ENCODE assay signal across 25 cellular contexts in genomic region chr17:70520447-70520846, GRCh38.
"Had no signal": no experiment of that assay in that cellular context is flagged by ENCODE, and none has a peak within 500 bp of the region (broad histone marks: within the 10 kb centered on the region; RNA-seq: fewer than 3 reads in every experiment).

No MANE protein-coding gene starts in this region.

- ATAC-seq: activated CD4-positive, CD25-positive, alpha-beta regulatory T cell treated with anti-CD3 and anti-CD28 coated beads, Interleukin-2, amount 50 U/mL, for 24 hours; activated CD8-positive, alpha-beta memory T cell treated with anti-CD3 and anti-CD28 coated beads, Interleukin-2, amount 10 ng/mL, durations not matched to agents 7 days and 5 days; activated CD8-positive, alpha-beta T cell treated with anti-CD3 and anti-CD28 coated beads for 36 hours; heart left ventricle; lower lobe of right lung; right lobe of liver; stimulated activated effector memory CD8-positive, alpha-beta T cell treated with anti-CD3 and anti-CD28 coated beads, Interleukin-12 subunit alpha, Interleukin-12 subunit beta, amount 100 ng/mL, for 72 hours had no signal

- H3K4me3 Mint-ChIP-seq: activated CD4-positive, alpha-beta T cell treated with anti-CD3 and anti-CD28 coated beads, Interleukin-2, amount 10 ng/mL, durations not matched to agents 7 days and 5 days; activated CD8-positive, alpha-beta memory T cell treated with anti-CD3 and anti-CD28 coated beads, Interleukin-2, amount 10 ng/mL, durations not matched to agents 7 days and 5 days; activated CD8-positive, alpha-beta T cell treated with anti-CD3 and anti-CD28 coated beads for 36 hours; activated naive CD4-positive, alpha-beta T cell treated with anti-CD3 and anti-CD28 coated beads, Interleukin-2, amount 10 ng/mL, durations not matched to agents 7 days and 5 days; endodermal cell; naive B cell; stimulated activated effector memory CD8-positive, alpha-beta T cell treated with anti-CD3 and anti-CD28 coated beads, Interleukin-12 subunit alpha, Interleukin-12 subunit beta, amount 100 ng/mL, for 72 hours had no signal

- H3K9me3 ChIP-seq: heart left ventricle, lower lobe of right lung, right lobe of liver, stomach, suprapubic skin, tibial nerve, vagina had no signal

- H3K27me3 ChIP-seq: heart left ventricle, stomach, suprapubic skin, tibial nerve, vagina had no signal

- DNase-seq: activated CD4-positive, alpha-beta T cell treated with anti-CD3 and anti-CD28 coated beads, Interleukin-2, amount 10 ng/mL, durations not matched to agents 7 days and 5 days; activated CD8-positive, alpha-beta memory T cell treated with anti-CD3 and anti-CD28 coated beads, Interleukin-2, amount 10 ng/mL, durations not matched to agents 7 days and 5 days; activated CD8-positive, alpha-beta T cell treated with anti-CD3 and anti-CD28 coated beads for 36 hours; activated effector memory CD4-positive, alpha-beta T cell treated with anti-CD3 and anti-CD28 coated beads, Interleukin-2, amount 50 U/mL, for 16 hours; activated naive CD4-positive, alpha-beta T cell treated with anti-CD3 and anti-CD28 coated beads, Interleukin-2, amount 10 ng/mL, durations not matched to agents 7 days and 5 days; activated T-cell treated with anti-CD3 and anti-CD28 coated beads for 4 hours; amygdala; cerebellar nuclear complex; endodermal cell; heart left ventricle; lower lobe of right lung; mesendoderm; naive B cell; occipital lobe; right lobe of liver; stimulated activated CD4-positive, alpha-beta T cell treated with anti-CD3 and anti-CD28 coated beads, Interleukin-2, amount 100 ng/mL, for 24 hours; stomach had no signal

- H3K4me3 ChIP-seq: coronary artery, heart left ventricle, lower lobe of right lung, right lobe of liver, skin epidermis, stomach, suprapubic skin, tibial nerve, vagina had no signal

- H3K27me3 Mint-ChIP-seq: activated CD4-positive, alpha-beta T cell treated with anti-CD3 and anti-CD28 coated beads, Interleukin-2, amount 10 ng/mL, durations not matched to agents 7 days and 5 days; activated CD8-positive, alpha-beta memory T cell treated with anti-CD3 and anti-CD28 coated beads, Interleukin-2, amount 10 ng/mL, durations not matched to agents 7 days and 5 days; activated CD8-positive, alpha-beta T cell treated with anti-CD3 and anti-CD28 coated beads for 36 hours; activated naive CD4-positive, alpha-beta T cell treated with anti-CD3 and anti-CD28 coated beads, Interleukin-2, amount 10 ng/mL, durations not matched to agents 7 days and 5 days had no signal

- H3K4me1 ChIP-seq: suprapubic skin, tibial nerve, vagina had no signal

- H3K4me1 Mint-ChIP-seq: activated CD4-positive, alpha-beta T cell treated with anti-CD3 and anti-CD28 coated beads, Interleukin-2, amount 10 ng/mL, durations not matched to agents 7 days and 5 days; activated CD8-positive, alpha-beta memory T cell treated with anti-CD3 and anti-CD28 coated beads, Interleukin-2, amount 10 ng/mL, durations not matched to agents 7 days and 5 days; activated naive CD4-positive, alpha-beta T cell treated with anti-CD3 and anti-CD28 coated beads, Interleukin-2, amount 10 ng/mL, durations not matched to agents 7 days and 5 days; endodermal cell; stimulated activated effector memory CD8-positive, alpha-beta T cell treated with anti-CD3 and anti-CD28 coated beads, Interleukin-12 subunit alpha, Interleukin-12 subunit beta, amount 100 ng/mL, for 72 hours had no signal

- H3K36me3 ChIP-seq: heart left ventricle, lower lobe of right lung, right lobe of liver, stomach, suprapubic skin, tibial nerve, vagina had no signal

- H3K9me3 Mint-ChIP-seq: activated CD8-positive, alpha-beta T cell treated with anti-CD3 and anti-CD28 coated beads for 36 hours; activated naive CD4-positive, alpha-beta T cell treated with anti-CD3 and anti-CD28 coated beads, Interleukin-2, amount 10 ng/mL, durations not matched to agents 7 days and 5 days; endodermal cell; stimulated activated effector memory CD8-positive, alpha-beta T cell treated with anti-CD3 and anti-CD28 coated beads, Interleukin-12 subunit alpha, Interleukin-12 subunit beta, amount 100 ng/mL, for 72 hours had no signal

- H3K36me3 Mint-ChIP-seq: activated CD8-positive, alpha-beta memory T cell treated with anti-CD3 and anti-CD28 coated beads, Interleukin-2, amount 10 ng/mL, durations not matched to agents 7 days and 5 days; activated naive CD4-positive, alpha-beta T cell treated with anti-CD3 and anti-CD28 coated beads, Interleukin-2, amount 10 ng/mL, durations not matched to agents 7 days and 5 days; naive B cell; stimulated activated effector memory CD8-positive, alpha-beta T cell treated with anti-CD3 and anti-CD28 coated beads, Interleukin-12 subunit alpha, Interleukin-12 subunit beta, amount 100 ng/mL, for 72 hours had no signal

- H3K27ac Mint-ChIP-seq: activated CD4-positive, alpha-beta T cell treated with anti-CD3 and anti-CD28 coated beads, Interleukin-2, amount 10 ng/mL, durations not matched to agents 7 days and 5 days; activated CD8-positive, alpha-beta memory T cell treated with anti-CD3 and anti-CD28 coated beads, Interleukin-2, amount 10 ng/mL, durations not matched to agents 7 days and 5 days; activated CD8-positive, alpha-beta T cell treated with anti-CD3 and anti-CD28 coated beads for 36 hours; activated naive CD4-positive, alpha-beta T cell treated with anti-CD3 and anti-CD28 coated beads, Interleukin-2, amount 10 ng/mL, durations not matched to agents 7 days and 5 days; endodermal cell; naive B cell; stimulated activated effector memory CD8-positive, alpha-beta T cell treated with anti-CD3 and anti-CD28 coated beads, Interleukin-12 subunit alpha, Interleukin-12 subunit beta, amount 100 ng/mL, for 72 hours had no signal

- FAIRE-seq: keratinocyte had no signal
